In the genomic region with DNA sequence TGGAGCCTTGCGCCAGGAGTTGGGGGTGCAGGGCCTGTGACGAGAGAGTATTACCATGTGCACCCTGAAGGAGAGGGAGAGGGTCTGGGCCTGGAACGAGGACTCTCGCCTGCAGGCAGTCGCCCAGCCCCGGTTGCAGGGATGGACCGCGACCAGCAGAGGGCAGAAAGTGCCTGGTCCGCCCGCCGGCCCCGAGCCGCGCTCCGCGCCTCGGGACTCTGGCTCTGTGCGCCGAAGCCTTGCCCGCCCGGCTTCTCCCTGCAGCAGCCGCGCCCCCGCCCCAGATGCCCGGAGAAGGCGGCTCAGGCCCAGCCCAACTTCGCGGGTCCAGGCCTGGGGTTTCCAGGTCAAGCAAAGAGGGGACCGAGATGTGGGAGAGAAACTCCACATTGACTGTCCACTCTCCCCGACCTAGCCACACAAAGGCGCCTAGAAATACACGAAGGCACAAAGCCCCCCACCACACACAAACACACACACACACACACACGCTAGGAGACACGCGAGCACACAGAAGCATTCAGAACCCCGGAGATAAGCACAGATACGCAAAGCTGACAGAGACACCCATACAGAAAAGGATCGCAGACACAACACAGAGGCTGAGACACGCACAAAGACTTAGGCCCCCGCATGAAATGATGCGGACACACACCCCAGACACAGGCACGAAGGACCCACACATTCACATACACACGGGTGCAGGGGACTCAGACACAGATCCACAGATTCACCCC, we compare ENCODE assay signal across 9 cellular contexts. TPM values are rescaled to one million over a fixed set of nuclear protein-coding genes. Genes with fewer than 3 reads are reported as not detected.
A peak's percentile ranks its signal among the peaks of the same experiment; 100 is the strongest.
DNase-seq lines count a peak whose midpoint lies in the region; ATAC-seq and TF ChIP-seq lines count a peak whose summit lies in the region.
"Had no signal": no experiment of that assay in that cellular context is flagged by ENCODE, and none has a peak within 500 bp of the region (broad histone marks: within the 10 kb centered on the region; RNA-seq: fewer than 3 reads in every experiment).

No MANE protein-coding gene starts in this region.

- H3K9me3 ChIP-seq in MG63 (no peaks in the 10 kb centered on the region), T-helper 17 cell (ENCODE audit: control insufficient read depth, low read length, poor library complexity, severe bottlenecking) (no peaks in the 10 kb centered on the region), right cardiac atrium (ENCODE audit: control insufficient read depth, low read length) (no peaks in the 10 kb centered on the region)

- H3K36me3 ChIP-seq in MG63, result no peaks in the 10 kb centered on the region

- in situ Hi-C loops in G401 (cut with HindIII; ENCODE audit: low sequenced_read_pairs), result no loop called here

- H3K4me1 ChIP-seq in right cardiac atrium (ENCODE audit: control insufficient read depth, insufficient read depth, low read length), result no peaks in the 10 kb centered on the region

- intact Hi-C loops in right cardiac atrium (cut with DNase I) (loop anchor here in 3 of 4 donors (5.0 to 10.0 kb wide), 4 partner anchors 73 to 171 kb away; no protein-coding TSS in a partner anchor), sciatic nerve (cut with DNase I) (loop anchor here (10.0 kb wide), 1 partner anchor 173 kb away; no protein-coding TSS in a partner anchor)

- peak overlapping the region; percentile 90 for H3K4me3 Mint-ChIP-seq in T-helper 17 cell

- no peaks in the 10 kb centered on the region for H3K27me3 ChIP-seq in MG63
- no peaks in the 10 kb centered on the region for H3K27me3 ChIP-seq in right cardiac atrium (ENCODE audit: control insufficient read depth, insufficient read depth)

- ATAC-seq in T-helper 17 cell (peak; percentile 82), right cardiac atrium (peak; percentile 71 to 80), sciatic nerve (peak; percentile 85), GM18505 (IDR thresholded peaks at IDR 0.05; ENCODE audit: unreplicated experiment) (no peak), GM18870 (IDR thresholded peaks at IDR 0.05; ENCODE audit: unreplicated experiment) (no peak)

- H3K27ac ChIP-seq in right cardiac atrium (ENCODE audit: low read length), result no peak overlapping the region

- H3K4me3 ChIP-seq in MG63 (no peak overlapping the region), right cardiac atrium (ENCODE audit: low read length) (no peak overlapping the region)

- H3K4me1 Mint-ChIP-seq in T-helper 17 cell, result peaks cover 21% of the 10 kb centered on the region

- peak overlapping the region; percentile 68 for H3K27ac Mint-ChIP-seq in T-helper 17 cell

- DNase-seq in G401 (ENCODE audit: low spot score) (peak; percentile 55), MG63 (peak; percentile 81), T-helper 17 cell (peak; percentile 44 to 70 (median 47)), amniotic stem cell (lab: John Stamatoyannopoulos, UW) (peak; percentile 23), right cardiac atrium (peak; percentile 82 to 94 (median 93)), sciatic nerve (ENCODE audit: low spot score) (peak; percentile 84)

- peaks cover 69% of the 10 kb centered on the region for H3K27me3 Mint-ChIP-seq in T-helper 17 cell

- WGBS in right cardiac atrium, result 2% methylated on average over 43 of the region's 43 CpGs

- TF ChIP-seq POLR2A in GM18505 (IDR thresholded peaks at IDR 0.05; ENCODE audit: borderline replicate concordance, extremely low read depth, insufficient read depth, insufficient read length), result no peak

- peaks cover 3% of the 10 kb centered on the region for H3K36me3 Mint-ChIP-seq in T-helper 17 cell (ENCODE audit: low read depth)

RNA-seq across cellular contexts. Expression of a gene that starts 2.0 kb away (rescaled TPM):
- 53.5 and 89.1 TPM in 2 replicates for total RNA-seq in G401 (2014; rRNA removed; shearing (Covaris generic))
- total RNA-seq in MG63 (2014; rRNA removed; shearing (Covaris generic); ENCODE audit: low replicate concordance), result 0.69 and 1.6 TPM in 2 replicates
- not detected for total RNA-seq in T-helper 17 cell
- 1 to 10 TPM; 1.0 to 3.6 (median 1.8) TPM for total RNA-seq in right cardiac atrium
- 0.81 TPM for polyA plus RNA-seq in right cardiac atrium
- total RNA-seq in sciatic nerve, result 0.71 TPM
- total RNA-seq: mononuclear cell had no signal

Comparison
In these comparisons a context has a peak if more than half of its experiments do, and no peak if none do; other contexts are left out.
1. DNase-seq: peak in every context shown above with its lines; median percentile 93 in right cardiac atrium; 84 in sciatic nerve; 81 in MG63; 55 in G401; 47 in T-helper 17 cell; 23 in amniotic stem cell.
2. ATAC-seq: peak in T-helper 17 cell (single experiment), right cardiac atrium (2 of 2) and sciatic nerve (single experiment); none in GM18505 (single experiment) and GM18870 (single experiment).
3. RNA of a gene that starts 2.0 kb away (total RNA-seq): 53.5 to 89.1 TPM in G401; 1.0 to 3.6 TPM in right cardiac atrium, 0.69 to 1.6 TPM in MG63, 0.71 TPM in sciatic nerve (single experiment) and not detected in T-helper 17 cell; every median in the first group is over 10 times any median in the second.